30 cellular contexts compared by ENCODE assay signal in the genomic region with DNA sequence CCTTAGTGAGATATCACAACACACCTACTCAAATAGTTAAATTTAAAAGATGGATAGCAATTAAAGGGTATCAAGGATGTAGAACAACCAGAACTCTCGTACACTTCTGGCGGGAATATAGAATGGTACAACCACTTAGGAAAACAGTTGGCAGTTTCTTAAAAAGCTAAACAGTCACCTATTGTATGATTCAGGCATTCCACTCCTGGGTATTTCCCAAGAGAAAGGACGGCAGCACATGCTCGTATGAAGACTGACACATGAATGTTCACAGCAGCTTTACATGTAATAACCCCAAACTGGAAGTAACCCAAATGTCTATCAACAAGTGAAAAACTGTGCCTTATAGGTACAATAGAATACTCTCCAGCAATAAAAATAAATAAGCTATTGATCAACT.
"Had no signal": no experiment of that assay in that cellular context is flagged by ENCODE, and none has a peak within 500 bp of the region (broad histone marks: within the 10 kb centered on the region; RNA-seq: fewer than 3 reads in every experiment).

No MANE protein-coding gene starts in this region.

- H3K4me3 ChIP-seq: adrenal gland, ascending aorta had no signal

- DNase-seq: activated CD4-positive, alpha-beta memory T cell treated with anti-CD3 and anti-CD28 coated beads, Interleukin-2, amount 10 ng/mL, durations not matched to agents 7 days and 5 days; activated CD4-positive, alpha-beta T cell treated with anti-CD3 and anti-CD28 coated beads for 1 hour; activated CD4-positive, alpha-beta T cell treated with anti-CD3 and anti-CD28 coated beads for 36 hours; activated CD4-positive, alpha-beta T cell treated with anti-CD3 and anti-CD28 coated beads for 48 hours; activated CD4-positive, alpha-beta T cell treated with anti-CD3 and anti-CD28 coated beads, Interleukin-2, amount 10 ng/mL, durations not matched to agents 7 days and 5 days; activated CD4-positive, alpha-beta T cell treated with anti-CD3 and anti-CD28 coated beads, Interleukin-2, amount 50 U/mL, for 48 hours; activated CD4-positive, CD25-positive, alpha-beta regulatory T cell; activated CD8-positive, alpha-beta memory T cell treated with anti-CD3 and anti-CD28 coated beads for 24 hours; activated CD8-positive, alpha-beta memory T cell treated with anti-CD3 and anti-CD28 coated beads, Interleukin-2, amount 10 ng/mL, durations not matched to agents 7 days and 5 days; activated CD8-positive, alpha-beta memory T cell treated with anti-CD3 and anti-CD28 coated beads, Interleukin-2, amount 50 U/mL, for 48 hours; activated CD8-positive, alpha-beta T cell treated with anti-CD3 and anti-CD28 coated beads, Interleukin-2, amount 10 ng/mL, durations not matched to agents 7 days and 5 days; activated effector memory CD4-positive, alpha-beta T cell treated with Interleukin-2 at 50 U/mL for 16 hours; activated gamma-delta T cell; activated naive CD4-positive, alpha-beta T cell treated with anti-CD3 and anti-CD28 coated beads for 36 hours; activated naive CD4-positive, alpha-beta T cell treated with anti-CD3 and anti-CD28 coated beads, Interleukin-2, amount 50 U/mL, for 16 hours; activated naive CD8-positive, alpha-beta T cell treated with anti-CD3 and anti-CD28 coated beads for 36 hours; activated T-cell treated with anti-CD3 and anti-CD28 coated beads, Interleukin-2, amount 50 U/mL, for 24 hours; activated T-cell treated with anti-CD3 and anti-CD28 coated beads, Interleukin-2, amount 50 U/mL, for 48 hours; adrenal gland; amniotic stem cell; central memory CD4-positive, alpha-beta T cell; SW 1271; T-helper 1 cell; T-helper 2 cell; T-helper 9 cell had no signal

- H3K27me3 ChIP-seq: ascending aorta had no signal

- ATAC-seq: activated CD4-positive, alpha-beta T cell treated with anti-CD3 and anti-CD28 coated beads for 36 hours; activated CD4-positive, CD25-positive, alpha-beta regulatory T cell treated with anti-CD3 and anti-CD28 coated beads, Interleukin-2, amount 50 U/mL, for 24 hours; activated CD8-positive, alpha-beta memory T cell treated with anti-CD3 and anti-CD28 coated beads, Interleukin-2, amount 10 ng/mL, durations not matched to agents 7 days and 5 days; activated CD8-positive, alpha-beta T cell treated with anti-CD3 and anti-CD28 coated beads, Interleukin-2, amount 10 ng/mL, durations not matched to agents 7 days and 5 days; activated naive CD4-positive, alpha-beta T cell treated with anti-CD3 and anti-CD28 coated beads, Interleukin-2, amount 50 U/mL, for 72 hours had no signal

- FAIRE-seq: TTC549 had no signal

- H3K9me3 ChIP-seq: adrenal gland, ascending aorta had no signal

- H3K36me3 ChIP-seq: adrenal gland, ascending aorta had no signal

- H3K4me1 ChIP-seq: ascending aorta had no signal

- H3K27ac ChIP-seq: adrenal gland, ascending aorta, VCaP had no signal
